In the genomic region with DNA sequence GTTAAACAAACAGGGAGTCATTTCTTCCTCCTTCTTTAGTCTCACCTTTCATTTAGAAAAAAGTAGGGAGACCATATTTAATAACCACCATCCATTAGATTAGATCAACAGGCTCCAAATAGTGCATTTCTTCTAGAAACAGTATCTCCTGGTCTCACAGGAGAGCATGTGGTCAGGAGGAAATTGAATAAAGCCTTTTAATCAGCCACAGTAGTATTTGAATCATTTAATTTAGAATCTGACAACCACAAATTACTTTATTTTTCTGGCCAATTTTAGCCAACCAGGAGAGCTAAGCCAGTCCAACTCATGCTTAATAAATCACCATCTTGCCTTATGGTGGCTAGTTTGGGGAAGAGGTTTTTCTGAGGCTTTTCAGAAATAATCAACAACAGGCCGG, we compare ENCODE assay signal across 30 cellular contexts.
"Had no signal": no experiment of that assay in that cellular context is flagged by ENCODE, and none has a peak within 500 bp of the region (broad histone marks: within the 10 kb centered on the region; RNA-seq: fewer than 3 reads in every experiment).

No MANE protein-coding gene starts in this region.

- H3K4me3 ChIP-seq: adrenal gland, ascending aorta, body of pancreas, breast epithelium, cardiac muscle cell had no signal

- H3K36me3 ChIP-seq: adrenal gland, ascending aorta, brain microvascular endothelial cell, breast epithelium, cardiac muscle cell had no signal

- DNase-seq: activated effector memory CD4-positive, alpha-beta T cell treated with anti-CD3 and anti-CD28 coated beads, Interleukin-2, amount 50 U/mL, for 16 hours; activated effector memory CD4-positive, alpha-beta T cell treated with Interleukin-2 at 50 U/mL for 16 hours; activated gamma-delta T cell; activated gamma-delta T cell treated with Interleukin-2 at 50 U/mL for 16 hours; activated naive CD4-positive, alpha-beta T cell; activated naive CD4-positive, alpha-beta T cell treated with anti-CD3 and anti-CD28 coated beads for 36 hours; activated naive CD4-positive, alpha-beta T cell treated with anti-CD3 and anti-CD28 coated beads, Interleukin-2, amount 10 ng/mL, durations not matched to agents 7 days and 5 days; activated naive CD4-positive, alpha-beta T cell treated with anti-CD3 and anti-CD28 coated beads, Interleukin-2, amount 50 U/mL, for 16 hours; activated naive CD4-positive, alpha-beta T cell treated with Interleukin-2 at 50 U/mL for 16 hours; activated naive CD8-positive, alpha-beta T cell treated with anti-CD3 and anti-CD28 coated beads for 36 hours; activated naive CD8-positive, alpha-beta T cell treated with anti-CD3 and anti-CD28 coated beads, Interleukin-2, amount 10 ng/mL, durations not matched to agents 7 days and 5 days; activated naive CD8-positive, alpha-beta T cell treated with anti-CD3 and anti-CD28 coated beads, Interleukin-2, amount 50 U/mL, for 24 hours; activated T-cell treated with anti-CD3 and anti-CD28 coated beads, Interleukin-2, amount 50 U/mL, for 24 hours; activated T-cell treated with anti-CD3 and anti-CD28 coated beads, Interleukin-2, amount 50 U/mL, for 4 hours; activated T-cell treated with anti-CD3 and anti-CD28 coated beads, Interleukin-2, amount 50 U/mL, for 48 hours; activated T-cell treated with anti-CD3 and anti-CD28 coated beads, Interleukin-2, amount 50 U/mL, for 72 hours; adrenal gland; amniotic stem cell; anterior cingulate cortex; aorta; body of pancreas; brain microvascular endothelial cell; caudate nucleus; central memory CD4-positive, alpha-beta T cell; cerebellar nuclear complex had no signal

- H3K27ac ChIP-seq: adrenal gland, ascending aorta, body of pancreas, brain microvascular endothelial cell, breast epithelium, cardiac muscle cell had no signal

- H3K4me1 ChIP-seq: ascending aorta, breast epithelium had no signal

- H3K27me3 ChIP-seq: adrenal gland, ascending aorta, body of pancreas, brain microvascular endothelial cell, breast epithelium had no signal

- ATAC-seq: activated naive CD4-positive, alpha-beta T cell treated with anti-CD3 and anti-CD28 coated beads, Interleukin-2, amount 50 U/mL, for 72 hours; activated naive CD8-positive, alpha-beta T cell treated with anti-CD3 and anti-CD28 coated beads, Interleukin-2, amount 50 U/mL, for 24 hours; activated T-cell treated with anti-CD3 and anti-CD28 coated beads, Interleukin-2, amount 50 U/mL, for 4 hours; activated T-cell treated with anti-CD3 and anti-CD28 coated beads, Interleukin-2, amount 50 U/mL, for 72 hours; activated T-helper 17 cell treated with anti-CD3 and anti-CD28 coated beads, Interleukin-2, amount 50 U/mL, for 72 hours; body of pancreas had no signal

- H3K9me3 ChIP-seq: adrenal gland, ascending aorta, body of pancreas, breast epithelium had no signal
